In genomic region chr19:31568724-31569123, GRCh38 we compare ENCODE assay signal across 22 cellular contexts.
"Had no signal": no experiment of that assay in that cellular context is flagged by ENCODE, and none has a peak within 500 bp of the region (broad histone marks: within the 10 kb centered on the region; RNA-seq: fewer than 3 reads in every experiment).

No MANE protein-coding gene starts in this region.

- ATAC-seq: HepG2 had no signal

- H3K27me3 ChIP-seq: SJSA1 had no signal

- H3K27ac ChIP-seq: SJSA1, SK-N-MC had no signal

- H3K36me3 ChIP-seq: MG63, SJSA1 had no signal

- H3K4me3 ChIP-seq: MG63, SJSA1, SK-N-MC had no signal

- DNase-seq: IMR-90, Karpas-422, KG1, MG63, NCI-H1092, NCI-H1436, NCI-H187, NCI-H2029, NCI-H2081 treated with DMSO at 0.1 percent for 48 hours, NCI-H2171, NCI-H226, NCI-H446, NCI-H510A, NCI-H524 treated with DMSO at 0.1 percent for 48 hours, NCI-H69, NCI-H774, Right ventricle myocardium superior, RPMI8226, SIG-M5 had no signal

- H3K9me3 ChIP-seq: MG63, SJSA1 had no signal
